Comparison of ENCODE assay signal across 19 cellular contexts in the genomic region with DNA sequence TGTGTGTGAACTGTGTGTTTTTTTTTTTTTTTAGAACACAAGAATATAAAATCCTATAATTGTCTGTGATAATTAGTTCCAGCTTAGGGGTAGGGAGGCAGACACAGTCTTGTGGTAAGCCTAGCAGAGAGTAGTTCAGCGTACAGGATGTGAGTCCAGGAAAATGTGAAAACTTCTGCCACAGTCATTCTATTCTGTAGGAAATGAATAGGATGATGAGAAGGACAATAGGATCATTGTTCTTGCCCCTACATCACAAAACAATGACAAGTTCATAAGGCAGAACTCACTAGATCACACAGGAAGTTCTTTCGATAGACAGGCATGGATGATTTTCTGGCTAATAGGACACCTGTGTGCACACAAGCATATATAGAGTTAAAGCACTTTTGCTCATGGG.
DNase-seq lines count a peak whose midpoint lies in the region; ATAC-seq, FAIRE-seq and TF ChIP-seq lines count a peak whose summit lies in the region.
"Had no signal": no experiment of that assay in that cellular context is flagged by ENCODE, and none has a peak within 500 bp of the region (broad histone marks: within the 10 kb centered on the region; RNA-seq: fewer than 3 reads in every experiment).

No MANE protein-coding gene starts in this region.

- no TSS peak for BruUV-seq in mammary epithelial cell (replicated peaks; lab: Mats Ljungman, UMichigan)

- peak overlapping the region; percentile 29 for H3K4me2 ChIP-seq in mammary epithelial cell (ENCODE audit: insufficient read depth, low read depth, low read length)

- peaks cover 27% of the 10 kb centered on the region for H3K27me3 Mint-ChIP-seq in stimulated activated naive CD8-positive, alpha-beta T cell treated with anti-CD3 and anti-CD28 coated beads, Interleukin-15, amount 100 ng/mL, for 72 hours
- H3K27me3 Mint-ChIP-seq in T-helper 2 cell treated with Interferon-gamma antibody and Interleukin-4, amounts not matched to agents 5 μg/mL and 100 μg/mL, for 36 hours (ENCODE audit: low read depth), result no peaks in the 10 kb centered on the region
- H3K27me3 Mint-ChIP-seq: CD4-positive, alpha-beta T cell had no signal

- no peaks in the 10 kb centered on the region for H3K9me3 Mint-ChIP-seq in stimulated activated naive CD8-positive, alpha-beta T cell treated with anti-CD3 and anti-CD28 coated beads, Interleukin-15, amount 100 ng/mL, for 72 hours
- H3K9me3 Mint-ChIP-seq in T-helper 2 cell treated with Interferon-gamma antibody and Interleukin-4, amounts not matched to agents 5 μg/mL and 100 μg/mL, for 36 hours, result no peaks in the 10 kb centered on the region
- H3K9me3 Mint-ChIP-seq: CD4-positive, alpha-beta T cell; HFFc6 had no signal

- no peak overlapping the region for H2AFZ ChIP-seq in mammary epithelial cell (ENCODE audit: low read depth, low read length)

- H3K27ac ChIP-seq in mammary epithelial cell (ENCODE audit: insufficient read depth, low read depth, low read length) (peak overlapping the region; percentile 29), substantia nigra (ENCODE audit: low read depth, low read length, poor library complexity, severe bottlenecking) (peak overlapping the region; percentile 33)

- H4K20me1 ChIP-seq in mammary epithelial cell (ENCODE audit: insufficient read depth, low read length), result no peaks in the 10 kb centered on the region

- H3K4me1 ChIP-seq in mammary epithelial cell (ENCODE audit: insufficient read depth, low read length), result peaks cover 18% of the 10 kb centered on the region

- DNase-seq in HTR-8/SVneo (ENCODE audit: insufficient read length, low spot score) (no peak), mammary epithelial cell (peak; percentile 62), inferior parietal cortex (ENCODE audit: extremely low spot score) (peak; percentile 74), substantia nigra (lab: John Stamatoyannopoulos, UW) (peak in 6 of 49 donors; percentile 9 to 70 (median 16))
- no peak for DNase-seq in stimulated activated naive CD8-positive, alpha-beta T cell treated with anti-CD3 and anti-CD28 coated beads, Interleukin-15, amount 100 ng/mL, for 72 hours
- no peak for DNase-seq in T-helper 2 cell treated with Interferon-gamma antibody and Interleukin-4, amounts not matched to agents 5 μg/mL and 100 μg/mL, for 36 hours (ENCODE audit: low spot score)
- DNase-seq in stimulated activated CD4-positive, alpha-beta T cell treated with anti-CD3 and anti-CD28 coated beads, Interleukin-4, amount 100 ng/mL, for 4 hours, result no peak
- DNase-seq: AML-193; CD4-positive, alpha-beta T cell; DND-41; GF-D8; HFFc6; IMR-90; Kasumi-1; NCI-H1930; NCI-H2171; NCI-H446 treated with DMSO at 0.1 percent for 48 hours had no signal

- in situ Hi-C loops in mammary epithelial cell (cut with MboI; ENCODE audit: low sequenced_read_pairs in 2 of 2), result no loop called here

- 13% methylated on average over 2 of the region's 2 CpGs for WGBS in mammary epithelial cell (ENCODE audit: low coverage, missing lambda C conversion rate)

- H3K27ac Mint-ChIP-seq in stimulated activated naive CD8-positive, alpha-beta T cell treated with anti-CD3 and anti-CD28 coated beads, Interleukin-15, amount 100 ng/mL, for 72 hours, result no peak overlapping the region
- no peak overlapping the region for H3K27ac Mint-ChIP-seq in T-helper 2 cell treated with Interferon-gamma antibody and Interleukin-4, amounts not matched to agents 5 μg/mL and 100 μg/mL, for 36 hours
- H3K27ac Mint-ChIP-seq: CD4-positive, alpha-beta T cell; HFFc6 had no signal

- FAIRE-seq in HTR-8/SVneo (lab: Jason Lieb, UNC), result peak; percentile 42
- FAIRE-seq: D721Med, H1 had no signal

- no peaks in the 10 kb centered on the region for H3K36me3 Mint-ChIP-seq in T-helper 2 cell treated with Interferon-gamma antibody and Interleukin-4, amounts not matched to agents 5 μg/mL and 100 μg/mL, for 36 hours (ENCODE audit: low read depth)

- dilution Hi-C loops in mammary epithelial cell (cut with HindIII; ENCODE audit: low sequenced_read_pairs), result no loop called here

- no peaks in the 10 kb centered on the region for H3K9me3 ChIP-seq in mammary epithelial cell (replicated peaks; ENCODE audit: insufficient read depth, low read length)

- no peak overlapping the region for H3K9ac ChIP-seq in mammary epithelial cell (ENCODE audit: insufficient read depth, low read length)

- H3K4me3 ChIP-seq in mammary epithelial cell (replicated peaks in 1 of 3; ENCODE audit: insufficient read depth in 1 of 3, low read depth in 2 of 3, low read length in 3 of 3), result no peak overlapping the region

- no peaks in the 10 kb centered on the region for H3K4me1 Mint-ChIP-seq in stimulated activated naive CD8-positive, alpha-beta T cell treated with anti-CD3 and anti-CD28 coated beads, Interleukin-15, amount 100 ng/mL, for 72 hours
- H3K4me1 Mint-ChIP-seq in T-helper 2 cell treated with Interferon-gamma antibody and Interleukin-4, amounts not matched to agents 5 μg/mL and 100 μg/mL, for 36 hours (ENCODE audit: low read depth), result no peaks in the 10 kb centered on the region

- intact Hi-C loops in mammary epithelial cell (cut with micrococcal nuclease), result no loop called here

- no peak for ATAC-seq in stimulated activated naive CD8-positive, alpha-beta T cell treated with anti-CD3 and anti-CD28 coated beads, Interleukin-15, amount 100 ng/mL, for 72 hours

- no peak overlapping the region for H3K4me3 Mint-ChIP-seq in stimulated activated naive CD8-positive, alpha-beta T cell treated with anti-CD3 and anti-CD28 coated beads, Interleukin-15, amount 100 ng/mL, for 72 hours
- H3K4me3 Mint-ChIP-seq in T-helper 2 cell treated with Interferon-gamma antibody and Interleukin-4, amounts not matched to agents 5 μg/mL and 100 μg/mL, for 36 hours, result no peak overlapping the region
- H3K4me3 Mint-ChIP-seq: CD4-positive, alpha-beta T cell; HFFc6 had no signal

- CTCF ChIA-PET in mammary epithelial cell (lab: Charles Lee; ENCODE audit: low non-redundant PET), result no interaction called here

- TF ChIP-seq CTCF in mammary epithelial cell (conservative IDR thresholded peaks at IDR 0.05 in 1 of 2, IDR thresholded peaks at IDR 0.05 in 1 of 2; ENCODE audit: extremely low read depth in 1 of 2, insufficient read depth in 1 of 2, low read depth in 1 of 2, low read length in 2 of 2), result no peak

- H3K27me3 ChIP-seq in mammary epithelial cell (ENCODE audit: insufficient read depth, low read length), result no peaks in the 10 kb centered on the region

- no peaks in the 10 kb centered on the region for H3K79me2 ChIP-seq in mammary epithelial cell (ENCODE audit: insufficient read depth, low read length)

- H3K36me3 ChIP-seq in mammary epithelial cell (ENCODE audit: insufficient read depth, low read length), result no peaks in the 10 kb centered on the region

Comparison
In these comparisons a context has a peak if more than half of its experiments do, and no peak if none do; other contexts are left out.
1. DNase-seq: peak in mammary epithelial cell (single experiment) and inferior parietal cortex (single experiment); none in HTR-8/SVneo (single experiment), stimulated activated naive CD8-positive, alpha-beta T cell treated with anti-CD3 and anti-CD28 coated beads, Interleukin-15, amount 100 ng/mL, for 72 hours (0 of 2), T-helper 2 cell treated with Interferon-gamma antibody and Interleukin-4, amounts not matched to agents 5 μg/mL and 100 μg/mL, for 36 hours (single experiment) and stimulated activated CD4-positive, alpha-beta T cell treated with anti-CD3 and anti-CD28 coated beads, Interleukin-4, amount 100 ng/mL, for 4 hours (0 of 2).